Comparison of ENCODE assay signal across 18 cellular contexts in the genomic region with DNA sequence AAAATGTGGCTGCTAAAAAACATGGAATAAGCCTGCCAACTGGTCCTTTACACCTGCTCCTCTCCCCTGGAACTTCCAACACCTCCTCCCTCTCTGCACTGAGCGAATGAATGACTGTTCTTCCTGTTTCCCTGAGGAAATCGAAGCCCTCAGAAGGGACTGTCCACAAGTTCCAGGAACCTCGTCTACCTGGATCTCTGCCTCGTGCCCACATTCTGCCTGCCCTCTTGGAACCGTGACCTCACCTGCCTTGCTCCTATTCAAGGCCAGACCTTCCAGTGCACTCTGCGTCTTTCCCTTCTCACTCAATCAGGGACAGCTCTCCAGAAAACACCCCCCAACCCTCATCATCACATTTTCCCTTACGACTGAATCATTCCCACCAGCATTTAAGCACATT. TPM values are rescaled to one million over a fixed set of nuclear protein-coding genes. Genes with fewer than 3 reads are reported as not detected.
DNase-seq lines count a peak whose midpoint lies in the region; ATAC-seq and TF ChIP-seq lines count a peak whose summit lies in the region.
"Had no signal": no experiment of that assay in that cellular context is flagged by ENCODE, and none has a peak within 500 bp of the region (broad histone marks: within the 10 kb centered on the region; RNA-seq: fewer than 3 reads in every experiment).

No MANE protein-coding gene starts in this region.

- BruUV-seq in OCI-LY7 (replicated peaks; lab: Mats Ljungman, UMichigan) = no TSS peak

- H3K9me2 ChIP-seq in OCI-LY7 (ENCODE audit: insufficient read depth, low read length) = no peaks in the 10 kb centered on the region

- H3K9ac ChIP-seq in colonic mucosa (ENCODE audit: low read depth in 2 of 2, low read length in 2 of 2) = peak overlapping the region in 1 of 2 donors; percentile 46
- peak overlapping the region in 1 of 2 donors; percentile 27 for H3K9ac ChIP-seq in mucosa of rectum (ENCODE audit: low read depth in 1 of 2, low read length in 2 of 2)
- H3K9ac ChIP-seq: GM23248 had no signal

- CTCF ChIA-PET in OCI-LY7 (lab: Charles Lee; ENCODE audit: unreplicated experiment) = no interaction called here

- H3K9me3 ChIP-seq in colonic mucosa = no peaks in the 10 kb centered on the region
- H3K9me3 ChIP-seq in mucosa of rectum (ENCODE audit: control insufficient read depth in 2 of 2, low read length in 2 of 2) = no peaks in the 10 kb centered on the region
- no peaks in the 10 kb centered on the region for H3K9me3 ChIP-seq in transverse colon
- H3K9me3 ChIP-seq in OCI-LY7 (ENCODE audit: low read length) = no peaks in the 10 kb centered on the region
- H3K9me3 ChIP-seq: A549, BE2C had no signal

- TF ChIP-seq POLR2A in transverse colon (IDR thresholded peaks at IDR 0.05) = no peak

- H3K4me1 ChIP-seq in colonic mucosa = no peaks in the 10 kb centered on the region
- H3K4me1 ChIP-seq in mucosa of rectum (ENCODE audit: control insufficient read depth in 2 of 2, insufficient read depth in 2 of 2, low read length in 2 of 2) = peaks cover 18 to 26% of the 10 kb centered on the region in 2 donors
- H3K4me1 ChIP-seq in transverse colon = peaks cover 4 to 34% (median 23%) of the 10 kb centered on the region in 4 donors
- H3K4me1 ChIP-seq in OCI-LY7 (ENCODE audit: insufficient read depth, low read length, poor library complexity, severe bottlenecking) = peaks cover 12% of the 10 kb centered on the region
- H3K4me1 ChIP-seq: BE2C had no signal

- H3K4me3 Mint-ChIP-seq in stimulated activated naive CD8-positive, alpha-beta T cell treated with anti-CD3 and anti-CD28 coated beads, Interleukin-15, Interleukin-2, amounts not matched to agents 100 ng/mL and 50 ng/mL, for 24 hours = no peak overlapping the region
- H3K4me3 Mint-ChIP-seq in stimulated activated naive CD8-positive, alpha-beta T cell treated with anti-CD3 and anti-CD28 coated beads, Interleukin-15, amount 100 ng/mL, for 72 hours = no peak overlapping the region

- no peaks in the 10 kb centered on the region for H3K36me3 Mint-ChIP-seq in stimulated activated naive CD8-positive, alpha-beta T cell treated with anti-CD3 and anti-CD28 coated beads, Interleukin-15, Interleukin-2, amounts not matched to agents 100 ng/mL and 50 ng/mL, for 24 hours (ENCODE audit: low read depth)

- no peaks in the 10 kb centered on the region for H3K9me3 Mint-ChIP-seq in stimulated activated naive CD8-positive, alpha-beta T cell treated with anti-CD3 and anti-CD28 coated beads, Interleukin-15, Interleukin-2, amounts not matched to agents 100 ng/mL and 50 ng/mL, for 24 hours
- peaks cover 9 to 14% of the 10 kb centered on the region in 2 donors for H3K9me3 Mint-ChIP-seq in stimulated activated naive CD8-positive, alpha-beta T cell treated with anti-CD3 and anti-CD28 coated beads, Interleukin-15, amount 100 ng/mL, for 72 hours

- ATAC-seq in stimulated activated naive CD8-positive, alpha-beta T cell treated with anti-CD3 and anti-CD28 coated beads, Interleukin-15, amount 100 ng/mL, for 72 hours = no peak
- ATAC-seq: A549, HCT116 had no signal

- H2AFZ ChIP-seq in OCI-LY7 (ENCODE audit: low read length) = no peak overlapping the region
- H2AFZ ChIP-seq: GM23248 had no signal

- in situ Hi-C loops in transverse colon (cut with MboI; ENCODE audit: low pct_ligation_motif_present in 1 of 4, low pct_unique_long_range_greater_than_20kb in 1 of 4, low sequenced_read_pairs in 3 of 4) = loop anchor here in 1 of 4 donors (25.0 kb wide), 1 partner anchor 104 kb away; no protein-coding TSS in a partner anchor

- TF ChIP-seq EP300 in transverse colon (IDR thresholded peaks at IDR 0.05; ENCODE audit: low read depth) = no peak

- H3K4me1 Mint-ChIP-seq in stimulated activated naive CD8-positive, alpha-beta T cell treated with anti-CD3 and anti-CD28 coated beads, Interleukin-15, Interleukin-2, amounts not matched to agents 100 ng/mL and 50 ng/mL, for 24 hours (ENCODE audit: low read depth) = peaks cover 13% of the 10 kb centered on the region
- peaks cover 20% of the 10 kb centered on the region for H3K4me1 Mint-ChIP-seq in stimulated activated naive CD8-positive, alpha-beta T cell treated with anti-CD3 and anti-CD28 coated beads, Interleukin-15, amount 100 ng/mL, for 72 hours

- H3K4me3 ChIP-seq in colonic mucosa = no peak overlapping the region
- H3K4me3 ChIP-seq in mucosa of rectum (ENCODE audit: low read length in 2 of 2) = peak overlapping the region in 1 of 2 donors; percentile 4
- H3K4me3 ChIP-seq in transverse colon = no peak overlapping the region
- no peak overlapping the region for H3K4me3 ChIP-seq in OCI-LY7 (ENCODE audit: low read depth, low read length, poor library complexity, severe bottlenecking)
- H3K4me3 ChIP-seq: A549, GM23248 had no signal

- H3K4me2 ChIP-seq in OCI-LY7 (ENCODE audit: low read length) = no peak overlapping the region
- H3K4me2 ChIP-seq: A549 had no signal

- intact Hi-C loops in colonic mucosa (cut with DNase I) = no loop called here
- intact Hi-C loops in transverse colon (cut with DNase I; ENCODE audit: low total_unique reads) = no loop called here
- intact Hi-C loops in OCI-LY7 (cut with micrococcal nuclease; ENCODE audit: unreplicated experiment) = no loop called here

- H3K27me3 ChIP-seq in colonic mucosa (no peaks in the 10 kb centered on the region), mucosa of rectum (ENCODE audit: control insufficient read depth in 2 of 2, insufficient read depth in 2 of 2, low read length in 2 of 2) (no peaks in the 10 kb centered on the region), transverse colon (no peaks in the 10 kb centered on the region)
- H3K27me3 ChIP-seq: BE2C had no signal

- whole genome bisulfite sequencing in transverse colon (ENCODE audit: low coverage in 1 of 2), 2 donors = 56 to 78% methylated on average over 4 to 7 of the region's 7 CpGs

- POLR2A ChIA-PET in OCI-LY7 (lab: Charles Lee) = interaction anchor here (1.9 kb wide), 1 partner anchor 14 kb away, joined by 8 read pairs; no protein-coding TSS in a partner anchor

- DNase-seq in stimulated activated naive CD8-positive, alpha-beta T cell treated with anti-CD3 and anti-CD28 coated beads, Interleukin-15, amount 100 ng/mL, for 72 hours = no peak
- DNase-seq in colonic mucosa (peak; percentile 45), transverse colon (peak; percentile 43), OCI-LY7 (ENCODE audit: low spot score) (no peak), foreskin melanocyte (no peak)
- DNase-seq in stimulated activated CD4-positive, alpha-beta T cell treated with anti-CD3 and anti-CD28 coated beads, Interleukin-4, amount 100 ng/mL, for 4 hours = no peak
- DNase-seq: BE2C; CD4-positive, alpha-beta memory T cell; DMS153; DMS79 treated with DMSO at 0.1 percent for 48 hours; EL; GM23248 had no signal

- H3K27ac ChIP-seq in colonic mucosa = peak overlapping the region; percentile 78
- peak overlapping the region; percentile 61 to 84 for H3K27ac ChIP-seq in mucosa of rectum (ENCODE audit: low read depth in 2 of 2, low read length in 2 of 2)
- H3K27ac ChIP-seq in transverse colon = peak overlapping the region; percentile 52 to 71 (median 60)
- H3K27ac ChIP-seq in OCI-LY7 (ENCODE audit: low read depth, low read length, poor library complexity, severe bottlenecking) = no peak overlapping the region
- H3K27ac ChIP-seq: A549, C4-2B, GM23248, HL-60 had no signal

- TF ChIP-seq CTCF in colonic mucosa (IDR thresholded peaks at IDR 0.05) (no peak), transverse colon (IDR thresholded peaks at IDR 0.05) (no peak), OCI-LY7 (conservative IDR thresholded peaks at IDR 0.05; ENCODE audit: low read length) (no peak)

- no peaks in the 10 kb centered on the region for H4K20me1 ChIP-seq in OCI-LY7 (ENCODE audit: insufficient read depth, low read length)

- peak overlapping the region; percentile 0 for H3K27ac Mint-ChIP-seq in stimulated activated naive CD8-positive, alpha-beta T cell treated with anti-CD3 and anti-CD28 coated beads, Interleukin-15, Interleukin-2, amounts not matched to agents 100 ng/mL and 50 ng/mL, for 24 hours
- H3K27ac Mint-ChIP-seq in stimulated activated naive CD8-positive, alpha-beta T cell treated with anti-CD3 and anti-CD28 coated beads, Interleukin-15, amount 100 ng/mL, for 72 hours = peak overlapping the region in 1 of 2 donors; percentile 15

- H3K27me3 Mint-ChIP-seq in stimulated activated naive CD8-positive, alpha-beta T cell treated with anti-CD3 and anti-CD28 coated beads, Interleukin-15, Interleukin-2, amounts not matched to agents 100 ng/mL and 50 ng/mL, for 24 hours = no peaks in the 10 kb centered on the region
- H3K27me3 Mint-ChIP-seq in stimulated activated naive CD8-positive, alpha-beta T cell treated with anti-CD3 and anti-CD28 coated beads, Interleukin-15, amount 100 ng/mL, for 72 hours = no peaks in the 10 kb centered on the region
- H3K27me3 Mint-ChIP-seq: CD4-positive, alpha-beta memory T cell had no signal

- H3K36me3 ChIP-seq in colonic mucosa (no peaks in the 10 kb centered on the region), mucosa of rectum (ENCODE audit: control insufficient read depth in 2 of 2, insufficient read depth in 2 of 2, low read length in 2 of 2) (no peaks in the 10 kb centered on the region), transverse colon (no peaks in the 10 kb centered on the region), OCI-LY7 (ENCODE audit: insufficient read depth, low read length) (no peaks in the 10 kb centered on the region)
- H3K36me3 ChIP-seq: BE2C had no signal

- H3K79me2 ChIP-seq in OCI-LY7 (ENCODE audit: insufficient read depth, low read depth, low read length) = peaks cover 2% of the 10 kb centered on the region; the same call in 1 of the 2 replicates

RNA-seq across cellular contexts. Expression of a gene that starts 4.4 kb away (rescaled TPM):
- 100 to 1,000 TPM in 1 of 2 donors, 10 to 100 TPM in 1; 87.8 to 121 TPM for total RNA-seq in colonic mucosa
- total RNA-seq in transverse colon = 100 to 1,000 TPM in 3 of 4 donors, 10 to 100 TPM in 1; 67.3 to 137 (median 123) TPM
- 31.5 and 39.3 TPM in 2 replicates for total RNA-seq in OCI-LY7 (2014; rRNA removed; shearing (Covaris generic))
- total RNA-seq in OCI-LY7 (2022) = 53.4 and 53.8 TPM in 2 replicates

Comparison
In these comparisons a context has a peak if more than half of its experiments do, and no peak if none do; other contexts are left out.
1. DNase-seq: peak in colonic mucosa (single experiment) and transverse colon (single experiment); none in stimulated activated naive CD8-positive, alpha-beta T cell treated with anti-CD3 and anti-CD28 coated beads, Interleukin-15, amount 100 ng/mL, for 72 hours (0 of 2), OCI-LY7 (single experiment), stimulated activated CD4-positive, alpha-beta T cell treated with anti-CD3 and anti-CD28 coated beads, Interleukin-4, amount 100 ng/mL, for 4 hours (0 of 2) and foreskin melanocyte (single experiment).